Comparison of ENCODE assay signal across 1 cellular context in the genomic region with DNA sequence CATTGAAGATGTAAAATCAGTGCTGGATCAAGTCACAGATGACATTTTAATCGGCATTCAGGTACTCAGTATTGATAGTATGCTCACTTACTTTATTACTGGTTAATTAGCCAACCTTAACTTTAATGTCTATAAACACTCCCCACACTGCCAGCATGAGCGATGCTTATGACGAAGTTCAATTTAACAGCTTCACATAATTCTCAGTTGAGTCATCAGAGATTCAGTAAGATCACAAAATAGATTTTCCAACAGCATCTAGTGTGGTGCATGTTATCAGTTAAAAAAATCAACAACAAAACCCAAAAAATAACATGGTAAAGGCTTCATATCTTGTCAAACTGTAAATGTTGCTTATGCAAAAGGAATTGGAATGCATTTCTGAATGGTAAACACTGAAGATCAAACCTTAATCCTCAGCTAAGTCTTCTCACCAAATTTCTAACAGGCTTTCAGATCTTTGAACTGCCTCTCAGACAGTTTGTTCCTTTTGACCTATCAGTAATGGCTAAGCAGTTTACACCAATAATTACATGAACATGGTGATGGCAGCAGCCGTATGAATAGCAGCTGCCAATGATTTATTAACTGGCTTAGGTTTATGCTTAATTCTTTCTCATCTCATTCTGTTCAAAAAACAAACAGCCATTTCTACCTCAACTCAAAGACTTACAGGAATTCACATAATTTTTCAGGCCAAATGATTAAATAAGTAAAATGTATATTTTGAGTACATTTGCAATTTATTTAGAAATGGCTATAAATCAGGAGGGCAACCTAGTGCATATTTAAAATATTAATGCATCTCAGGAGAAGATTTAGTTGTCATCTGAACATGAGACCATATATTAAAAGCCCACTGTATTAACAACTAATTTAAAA.
TF ChIP-seq lines count a peak whose summit lies in the region.

No MANE protein-coding gene starts in this region.

TF ChIP-seq in HEK293, 187 proteins besides CTCF, POLR2A, EP300 and RAD21 (continued from another document):
- TF ChIP-seq, protein P1, sequence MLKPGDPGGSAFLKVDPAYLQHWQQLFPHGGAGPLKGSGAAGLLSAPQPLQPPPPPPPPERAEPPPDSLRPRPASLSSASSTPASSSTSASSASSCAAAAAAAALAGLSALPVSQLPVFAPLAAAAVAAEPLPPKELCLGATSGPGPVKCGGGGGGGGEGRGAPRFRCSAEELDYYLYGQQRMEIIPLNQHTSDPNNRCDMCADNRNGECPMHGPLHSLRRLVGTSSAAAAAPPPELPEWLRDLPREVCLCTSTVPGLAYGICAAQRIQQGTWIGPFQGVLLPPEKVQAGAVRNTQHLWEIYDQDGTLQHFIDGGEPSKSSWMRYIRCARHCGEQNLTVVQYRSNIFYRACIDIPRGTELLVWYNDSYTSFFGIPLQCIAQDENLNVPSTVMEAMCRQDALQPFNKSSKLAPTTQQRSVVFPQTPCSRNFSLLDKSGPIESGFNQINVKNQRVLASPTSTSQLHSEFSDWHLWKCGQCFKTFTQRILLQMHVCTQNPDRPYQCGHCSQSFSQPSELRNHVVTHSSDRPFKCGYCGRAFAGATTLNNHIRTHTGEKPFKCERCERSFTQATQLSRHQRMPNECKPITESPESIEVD (tag by site-specific recombination; IDR thresholded peaks at IDR 0.05) = 0 out of 2 replicates have a peak, but pooled peaks have one; percentile 14
- TF ChIP-seq BCL11A (tag by site-specific recombination; IDR thresholded peaks at IDR 0.05; ENCODE audit: low read depth) (peak; percentile 26; the same call in 1 of the 2 replicates), ZBTB21 (tag by site-specific recombination; IDR thresholded peaks at IDR 0.05) (peak; percentile 63), SP2 (tag by site-specific recombination; IDR thresholded peaks at IDR 0.05) (0 out of 2 replicates have a peak, but pooled peaks have one; percentile 21), KLF16 (tag by site-specific recombination; IDR thresholded peaks at IDR 0.05) (no peak), ZBTB17 (tag by site-specific recombination; IDR thresholded peaks at IDR 0.05) (peak; percentile 53; the same call in 1 of the 2 replicates), ZFP37 (tag by site-specific recombination; IDR thresholded peaks at IDR 0.05) (peak; percentile 65; the same call in 1 of the 2 replicates), ZNF843 (tag by site-specific recombination; IDR thresholded peaks at IDR 0.05) (0 out of 2 replicates have a peak, but pooled peaks have one; percentile 27), ZNF366 (tag by site-specific recombination; conservative IDR thresholded peaks at IDR 0.05) (peak; percentile 84), ZNF629 (tag by site-specific recombination; IDR thresholded peaks at IDR 0.05) (peak; percentile 87), ZEB2 (tag by site-specific recombination; IDR thresholded peaks at IDR 0.05) (peak; percentile 81), SP7 (tag by site-specific recombination; IDR thresholded peaks at IDR 0.05) (peak; percentile 69; the same call in 1 of the 2 replicates), KLF10 (tag by site-specific recombination; IDR thresholded peaks at IDR 0.05) (peak; percentile 31; the same call in 1 of the 2 replicates), ZNF121 (tag by site-specific recombination; IDR thresholded peaks at IDR 0.05) (no peak), ZNF585B (tag by site-specific recombination; IDR thresholded peaks at IDR 0.05) (no peak)
- TF ChIP-seq, protein P2, sequence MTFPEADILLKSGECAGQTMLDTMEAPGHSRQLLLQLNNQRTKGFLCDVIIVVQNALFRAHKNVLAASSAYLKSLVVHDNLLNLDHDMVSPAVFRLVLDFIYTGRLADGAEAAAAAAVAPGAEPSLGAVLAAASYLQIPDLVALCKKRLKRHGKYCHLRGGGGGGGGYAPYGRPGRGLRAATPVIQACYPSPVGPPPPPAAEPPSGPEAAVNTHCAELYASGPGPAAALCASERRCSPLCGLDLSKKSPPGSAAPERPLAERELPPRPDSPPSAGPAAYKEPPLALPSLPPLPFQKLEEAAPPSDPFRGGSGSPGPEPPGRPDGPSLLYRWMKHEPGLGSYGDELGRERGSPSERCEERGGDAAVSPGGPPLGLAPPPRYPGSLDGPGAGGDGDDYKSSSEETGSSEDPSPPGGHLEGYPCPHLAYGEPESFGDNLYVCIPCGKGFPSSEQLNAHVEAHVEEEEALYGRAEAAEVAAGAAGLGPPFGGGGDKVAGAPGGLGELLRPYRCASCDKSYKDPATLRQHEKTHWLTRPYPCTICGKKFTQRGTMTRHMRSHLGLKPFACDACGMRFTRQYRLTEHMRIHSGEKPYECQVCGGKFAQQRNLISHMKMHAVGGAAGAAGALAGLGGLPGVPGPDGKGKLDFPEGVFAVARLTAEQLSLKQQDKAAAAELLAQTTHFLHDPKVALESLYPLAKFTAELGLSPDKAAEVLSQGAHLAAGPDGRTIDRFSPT (tag by site-specific recombination; IDR thresholded peaks at IDR 0.05) = peak; percentile 88
- TF ChIP-seq, protein P3, sequence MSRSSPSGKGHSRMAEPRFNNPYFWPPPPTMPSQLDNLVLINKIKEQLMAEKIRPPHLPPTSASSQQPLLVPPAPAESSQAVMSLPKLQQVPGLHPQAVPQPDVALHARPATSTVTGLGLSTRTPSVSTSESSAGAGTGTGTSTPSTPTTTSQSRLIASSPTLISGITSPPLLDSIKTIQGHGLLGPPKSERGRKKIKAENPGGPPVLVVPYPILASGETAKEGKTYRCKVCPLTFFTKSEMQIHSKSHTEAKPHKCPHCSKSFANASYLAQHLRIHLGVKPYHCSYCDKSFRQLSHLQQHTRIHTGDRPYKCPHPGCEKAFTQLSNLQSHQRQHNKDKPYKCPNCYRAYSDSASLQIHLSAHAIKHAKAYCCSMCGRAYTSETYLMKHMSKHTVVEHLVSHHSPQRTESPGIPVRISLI (tag by site-specific recombination; IDR thresholded peaks at IDR 0.05) = peak; percentile 51; the same call in 1 of the 2 replicates
- TF ChIP-seq, protein P4, sequence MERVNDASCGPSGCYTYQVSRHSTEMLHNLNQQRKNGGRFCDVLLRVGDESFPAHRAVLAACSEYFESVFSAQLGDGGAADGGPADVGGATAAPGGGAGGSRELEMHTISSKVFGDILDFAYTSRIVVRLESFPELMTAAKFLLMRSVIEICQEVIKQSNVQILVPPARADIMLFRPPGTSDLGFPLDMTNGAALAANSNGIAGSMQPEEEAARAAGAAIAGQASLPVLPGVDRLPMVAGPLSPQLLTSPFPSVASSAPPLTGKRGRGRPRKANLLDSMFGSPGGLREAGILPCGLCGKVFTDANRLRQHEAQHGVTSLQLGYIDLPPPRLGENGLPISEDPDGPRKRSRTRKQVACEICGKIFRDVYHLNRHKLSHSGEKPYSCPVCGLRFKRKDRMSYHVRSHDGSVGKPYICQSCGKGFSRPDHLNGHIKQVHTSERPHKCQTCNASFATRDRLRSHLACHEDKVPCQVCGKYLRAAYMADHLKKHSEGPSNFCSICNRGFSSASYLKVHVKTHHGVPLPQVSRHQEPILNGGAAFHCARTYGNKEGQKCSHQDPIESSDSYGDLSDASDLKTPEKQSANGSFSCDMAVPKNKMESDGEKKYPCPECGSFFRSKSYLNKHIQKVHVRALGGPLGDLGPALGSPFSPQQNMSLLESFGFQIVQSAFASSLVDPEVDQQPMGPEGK (tag by site-specific recombination; IDR thresholded peaks at IDR 0.05) = no peak
